In genomic region chr19:18636183-18636968, GRCh38 we compare ENCODE assay signal across 8 cellular contexts. TPM values are rescaled to one million over a fixed set of nuclear protein-coding genes. Genes with fewer than 3 reads are reported as not detected.
DNase-seq lines count a peak whose midpoint lies in the region; ATAC-seq and TF ChIP-seq lines count a peak whose summit lies in the region.

No MANE protein-coding gene starts in this region.

- no peak overlapping the region for H2BK12ac ChIP-seq in trophoblast cell (ENCODE audit: low read length)

- H3K4me1 ChIP-seq in adipocyte (ENCODE audit: control insufficient read depth, insufficient read depth, low read length) (peaks cover 25% of the 10 kb centered on the region), heart left ventricle (peaks cover 0 to 28% (median 4%) of the 10 kb centered on the region in 12 donors), trophoblast cell (ENCODE audit: control insufficient read depth in 1 of 2, insufficient read depth in 2 of 2, low read length in 2 of 2) (peaks cover 8% of the 10 kb centered on the region in 2 experiments), tibial nerve (peaks cover 0 to 37% (median 15%) of the 10 kb centered on the region in 4 donors)

- H2AFZ ChIP-seq in trophoblast cell (ENCODE audit: insufficient read depth, low read length, poor library complexity), result peak overlapping the region; percentile 21

- H3K4me2 ChIP-seq in trophoblast cell (ENCODE audit: low read length), result peak overlapping the region; percentile 63

- no peak overlapping the region for H4K12ac ChIP-seq in trophoblast cell (ENCODE audit: low read depth, low read length)

- H3K27ac ChIP-seq in heart left ventricle, result peak overlapping the region in 11 of 12 donors; percentile 11 to 92 (median 76)
- no peak overlapping the region for H3K27ac ChIP-seq in trophoblast cell (ENCODE audit: low read depth, low read length)
- peak overlapping the region; percentile 89 to 98 (median 96) for H3K27ac ChIP-seq in tibial nerve

- TF ChIP-seq CTCF in GM10266 (IDR thresholded peaks at IDR 0.05; ENCODE audit: control insufficient read depth, insufficient read depth, low read depth, missing control alignments) (no peak), heart left ventricle (IDR thresholded peaks at IDR 0.05) (no peak), tibial nerve (IDR thresholded peaks at IDR 0.05) (no peak)

- H2BK120ac ChIP-seq in trophoblast cell (ENCODE audit: insufficient read depth, low read length, poor library complexity), result no peak overlapping the region

- ATAC-seq in HG02763 (IDR thresholded peaks at IDR 0.05; ENCODE audit: unreplicated experiment), result peak; percentile 84
- ATAC-seq in heart left ventricle, result peak; percentile 97 to 99 (median 98)

- TF ChIP-seq POLR2A in heart left ventricle (IDR thresholded peaks at IDR 0.05), result no peak
- peak in 1 of 2 donors; percentile 17 for TF ChIP-seq POLR2A in tibial nerve (IDR thresholded peaks at IDR 0.05)

- no peaks in the 10 kb centered on the region for H3K9me3 ChIP-seq in adipocyte (ENCODE audit: control insufficient read depth, low read length)
- no peaks in the 10 kb centered on the region for H3K9me3 ChIP-seq in heart left ventricle
- peaks cover 1% of the 10 kb centered on the region for H3K9me3 ChIP-seq in trophoblast cell (ENCODE audit: insufficient read depth, low read depth, low read length)
- no peaks in the 10 kb centered on the region for H3K9me3 ChIP-seq in tibial nerve

- peaks cover 3% of the 10 kb centered on the region for H3K79me2 ChIP-seq in trophoblast cell (ENCODE audit: control insufficient read depth, insufficient read depth, low read length, poor library complexity)

- H3K36me3 ChIP-seq in adipocyte (ENCODE audit: control insufficient read depth, insufficient read depth, low read length, severe bottlenecking) (no peaks in the 10 kb centered on the region), heart left ventricle (no peaks in the 10 kb centered on the region), trophoblast cell (ENCODE audit: control insufficient read depth in 1 of 2, insufficient read depth in 2 of 2, low read length in 2 of 2) (no peaks in the 10 kb centered on the region), tibial nerve (no peaks in the 10 kb centered on the region)

- no peak overlapping the region for H3K18ac ChIP-seq in trophoblast cell (ENCODE audit: low read length)

- no peak overlapping the region for H4K91ac ChIP-seq in trophoblast cell (ENCODE audit: low read depth, low read length)

- peaks cover 3% of the 10 kb centered on the region for H3K79me1 ChIP-seq in trophoblast cell (ENCODE audit: low read length)

- no peak overlapping the region for H3K14ac ChIP-seq in trophoblast cell (ENCODE audit: low read length)

- TF ChIP-seq EP300 in tibial nerve (IDR thresholded peaks at IDR 0.05), result no peak

- WGBS in heart left ventricle, 4 donors, result 1 to 3% (median 3%) methylated on average over 39 to 44 of the region's 44 CpGs
- no CpG with 5 or more reads among the region's 44 CpGs for WGBS in trophoblast cell (ENCODE audit: extremely low coverage, insufficient coverage, insufficient read length)
- 2 to 3% methylated on average over 44 of the region's 44 CpGs for WGBS in tibial nerve, 2 donors

- H3K27me3 ChIP-seq in adipocyte (replicated peaks; ENCODE audit: control insufficient read depth, insufficient read depth, low read length) (no peaks in the 10 kb centered on the region), heart left ventricle (no peaks in the 10 kb centered on the region), trophoblast cell (ENCODE audit: insufficient read depth, low read length) (no peaks in the 10 kb centered on the region), tibial nerve (no peaks in the 10 kb centered on the region)

- no peak overlapping the region for H3K23ac ChIP-seq in trophoblast cell (ENCODE audit: low read length)

- H3K4ac ChIP-seq in trophoblast cell (ENCODE audit: low read depth, low read length), result no peak overlapping the region

- H3K9ac ChIP-seq in adipocyte (ENCODE audit: low read length) (peak overlapping the region; percentile 60), trophoblast cell (ENCODE audit: low read length) (no peak overlapping the region)

- H2AK5ac ChIP-seq in trophoblast cell (ENCODE audit: low read length), result no peak overlapping the region

- DNase-seq in GM10266 (ENCODE audit: extremely low spot score), result peak; percentile 99
- peak; percentile 90 to 96 (median 92) for DNase-seq in NCI-H1417 (lab: John Stamatoyannopoulos, UW)
- peak; percentile 94 for DNase-seq in SW480 (ENCODE audit: low spot score)
- DNase-seq in adipocyte (ENCODE audit: low read depth), result peak; percentile 99
- peak; percentile 97 to 99 (median 97) for DNase-seq in heart left ventricle
- peak; percentile 90 to 95 for DNase-seq in trophoblast cell
- DNase-seq in tibial nerve (ENCODE audit: low spot score in 2 of 2), result peak; percentile 98 to 99

- no peak overlapping the region for H2BK5ac ChIP-seq in trophoblast cell (ENCODE audit: low read depth, low read length, poor library complexity)

- H3K4me3 ChIP-seq in adipocyte (ENCODE audit: low read length) (peak overlapping the region; percentile 74), heart left ventricle (peak overlapping the region; percentile 47 to 92 (median 77)), trophoblast cell (ENCODE audit: low read depth, low read length) (peak overlapping the region; percentile 64), tibial nerve (peak overlapping the region; percentile 80 to 94 (median 92))

- H4K8ac ChIP-seq in trophoblast cell (ENCODE audit: low read depth, low read length), result peak overlapping the region; percentile 77

- intact Hi-C loops in heart left ventricle (cut with DNase I), result loop anchor here in 2 of 10 donors (5.0 kb wide), 1 partner anchor 46 kb away; the partner anchor contains the start of gene CRTC1 (in 2 of the 2)

RNA-seq across cellular contexts. Expression of gene KLHL26, which starts 0.5 kb away (rescaled TPM):
- total RNA-seq in heart left ventricle (10 to 100 TPM in 1 of 9 donors, 1 to 10 TPM in 8; 4.6 to 11.4 (median 6.8) TPM), tibial nerve (10 to 100 TPM; 12.9 to 38.4 (median 15.1) TPM)
- 1 to 10 TPM; 2.8 to 4.9 TPM for polyA plus RNA-seq in heart left ventricle
- 1.8 and 2.1 TPM in 2 replicates for polyA plus RNA-seq in trophoblast cell (2013)

RNA-seq across cellular contexts. Expression of gene TMEM59L, which starts 23.7 kb away (rescaled TPM):
- total RNA-seq in heart left ventricle, result 1 to 10 TPM in 5 of 9 donors, under 1 TPM in 4; 0.50 to 4.6 (median 1.1) TPM
- polyA plus RNA-seq in heart left ventricle, result 1 to 10 TPM; 1.5 to 5.1 TPM
- polyA plus RNA-seq in trophoblast cell (2013), result 0.50 and 0.56 TPM in 2 replicates
- 10 to 100 TPM in 1 of 4 donors, 1 to 10 TPM in 2, not detected in 1; 3.1 to 12.6 (median 4.2) TPM for total RNA-seq in tibial nerve

RNA-seq across cellular contexts. Expression of gene CRLF1, which starts 29.8 kb away (rescaled TPM):
- 10 to 100 TPM in 4 of 9 donors, 1 to 10 TPM in 5; 2.8 to 60.5 (median 9.9) TPM for total RNA-seq in heart left ventricle
- 10 to 100 TPM; 50.2 to 64.0 TPM for polyA plus RNA-seq in heart left ventricle
- polyA plus RNA-seq in trophoblast cell (2013), result 1.5 and 2.6 TPM in 2 replicates
- total RNA-seq in tibial nerve, result 100 to 1,000 TPM in 1 of 4 donors, 10 to 100 TPM in 3; 27.4 to 115 (median 43.6) TPM

RNA-seq across cellular contexts. Expression of gene CRTC1, which starts 47.1 kb away (rescaled TPM):
- total RNA-seq in heart left ventricle (10 to 100 TPM in 2 of 9 donors, 1 to 10 TPM in 7; 3.8 to 10.2 (median 8.2) TPM), tibial nerve (1 to 10 TPM; 4.0 to 7.8 (median 6.7) TPM)
- 1 to 10 TPM; 4.4 to 6.4 TPM for polyA plus RNA-seq in heart left ventricle
- 10.0 and 10.2 TPM in 2 replicates for polyA plus RNA-seq in trophoblast cell (2013)

RNA-seq across cellular contexts. Expression of gene REX1BD, which starts 47.8 kb away (rescaled TPM):
- total RNA-seq in heart left ventricle (100 to 1,000 TPM in 2 of 9 donors, 10 to 100 TPM in 7; 42.9 to 205 (median 68.2) TPM), tibial nerve (100 to 1,000 TPM; 186 to 226 (median 210) TPM)
- polyA plus RNA-seq in heart left ventricle, result 100 to 1,000 TPM in 1 of 2 donors, 10 to 100 TPM in 1; 46.8 to 101 TPM
- 64.9 and 69.3 TPM in 2 replicates for polyA plus RNA-seq in trophoblast cell (2013)
